Comparison of ENCODE assay signal across 9 cellular contexts in genomic region chr6:164396071-164397047, GRCh38.
DNase-seq lines count a peak whose midpoint lies in the region.
"Had no signal": no experiment of that assay in that cellular context is flagged by ENCODE, and none has a peak within 500 bp of the region (broad histone marks: within the 10 kb centered on the region; RNA-seq: fewer than 3 reads in every experiment).

No MANE protein-coding gene starts in this region.

- WGBS in HUES64, result 96% methylated on average over 7 of the region's 9 CpGs
- no CpG with 5 or more reads among the region's 9 CpGs for WGBS in neuronal stem cell (ENCODE audit: extremely low coverage in 2 of 2, insufficient read length in 2 of 2, insufficient replicate concordance in 1 of 2), 2 donors

- peak overlapping the region; percentile 4 to 76 (median 57) for H3K4me3 Mint-ChIP-seq in CD8-positive, alpha-beta memory T cell

- H3K4me1 ChIP-seq in CD8-positive, alpha-beta memory T cell (ENCODE audit: insufficient read depth, low read length), result peaks cover 4% of the 10 kb centered on the region
- H3K4me1 ChIP-seq in HUES64 (ENCODE audit: insufficient read depth, low read length), result peaks cover 8% of the 10 kb centered on the region; the same call in 1 of the 2 replicates
- H3K4me1 ChIP-seq in neuronal stem cell (ENCODE audit: control insufficient read depth in 2 of 2, insufficient read depth in 1 of 2, low read depth in 1 of 2, low read length in 2 of 2), result peaks cover 7 to 11% of the 10 kb centered on the region in 2 donors

- no peaks in the 10 kb centered on the region for H3K36me3 ChIP-seq in CD8-positive, alpha-beta memory T cell (ENCODE audit: insufficient read depth, low read length)
- no peaks in the 10 kb centered on the region for H3K36me3 ChIP-seq in HUES64 (ENCODE audit: insufficient read depth, low read length)
- H3K36me3 ChIP-seq in neuronal stem cell (replicated peaks in 1 of 2; ENCODE audit: control insufficient read depth in 2 of 2, insufficient read depth in 2 of 2, low read length in 2 of 2), result no peaks in the 10 kb centered on the region

- POLR2A ChIA-PET in CD8-positive, alpha-beta memory T cell (lab: Charles Lee), result no interaction called here

- no peak for DNase-seq in CD8-positive, alpha-beta memory T cell
- DNase-seq in dermis blood vessel endothelial cell (peak; percentile 55), neuronal stem cell (ENCODE audit: low spot score) (no peak), NCI-H1436 (lab: John Stamatoyannopoulos, UW) (no peak), NCI-H524 treated with DMSO at 0.1 percent for 48 hours (lab: John Stamatoyannopoulos, UW) (no peak), NOMO-1 (lab: John Stamatoyannopoulos, UW; ENCODE audit: unreplicated experiment in 2 of 2) (no peak)
- no peak for DNase-seq in activated CD8-positive, alpha-beta memory T cell treated with anti-CD3 and anti-CD28 coated beads, Interleukin-2, amount 50 U/mL, for 48 hours
- DNase-seq: NCI-H1092 treated with DMSO at 0.1 percent for 48 hours had no signal

- peak overlapping the region; percentile 11 for H3K4me3 ChIP-seq in CD8-positive, alpha-beta memory T cell (ENCODE audit: low read length)
- no peak overlapping the region for H3K4me3 ChIP-seq in HUES64 (ENCODE audit: low read length)
- H3K4me3 ChIP-seq in neuronal stem cell (ENCODE audit: low read length in 2 of 2), result peak overlapping the region in 1 of 2 donors; percentile 5

- CTCF ChIA-PET in CD8-positive, alpha-beta memory T cell (lab: Charles Lee), result no interaction called here

- H2BK15ac ChIP-seq in neuronal stem cell (ENCODE audit: low read length), result no peak overlapping the region

- no peaks in the 10 kb centered on the region for H3K9me3 ChIP-seq in CD8-positive, alpha-beta memory T cell (ENCODE audit: low read length)
- H3K9me3 ChIP-seq in HUES64 (ENCODE audit: insufficient read depth, low read depth, low read length) (no peaks in the 10 kb centered on the region), neuronal stem cell (replicated peaks in 1 of 2; ENCODE audit: control insufficient read depth in 2 of 2, insufficient read depth in 1 of 2, low read depth in 1 of 2, low read length in 2 of 2) (no peaks in the 10 kb centered on the region)

- peak overlapping the region in 4 of 8 donors; percentile 10 to 47 (median 16) for H3K27ac Mint-ChIP-seq in CD8-positive, alpha-beta memory T cell

- H3K9ac ChIP-seq in HUES64 (ENCODE audit: low read depth, low read length) (no peak overlapping the region), neuronal stem cell (ENCODE audit: low read depth, low read length, poor library complexity) (no peak overlapping the region)

- no peak overlapping the region for H2BK5ac ChIP-seq in neuronal stem cell (ENCODE audit: low read length)

- peaks cover 0 to 11% (median 10%) of the 10 kb centered on the region in 3 donors for H3K4me1 Mint-ChIP-seq in CD8-positive, alpha-beta memory T cell

- H3K9me3 Mint-ChIP-seq in CD8-positive, alpha-beta memory T cell, result peaks cover 0 to 8% (median 0%) of the 10 kb centered on the region in 5 donors

- no peak overlapping the region for H3K27ac ChIP-seq in CD8-positive, alpha-beta memory T cell (ENCODE audit: low read depth, low read length)
- 0 out of 2 replicates have a peak overlapping the region, but pooled peaks have one; percentile 13 for H3K27ac ChIP-seq in HUES64 (ENCODE audit: low read depth, low read length)
- peak overlapping the region; percentile 74 for H3K27ac ChIP-seq in neuronal stem cell (replicated peaks; ENCODE audit: low read length)

- H3K18ac ChIP-seq in neuronal stem cell (ENCODE audit: low read length), result peak overlapping the region; percentile 49

- peak overlapping the region; percentile 7 for H2BK12ac ChIP-seq in neuronal stem cell (ENCODE audit: low read length)

- H3K23ac ChIP-seq in neuronal stem cell (ENCODE audit: low read depth, low read length, poor library complexity), result no peak overlapping the region

- H3K27me3 Mint-ChIP-seq in CD8-positive, alpha-beta memory T cell, result no peaks in the 10 kb centered on the region

- H3K36me3 Mint-ChIP-seq in CD8-positive, alpha-beta memory T cell, result no peaks in the 10 kb centered on the region

- H4K8ac ChIP-seq in neuronal stem cell (ENCODE audit: low read depth, low read length), result no peak overlapping the region

- H3K14ac ChIP-seq in neuronal stem cell (ENCODE audit: low read length), result no peak overlapping the region

- H2AFZ ChIP-seq in neuronal stem cell (ENCODE audit: low read length), result peak overlapping the region; percentile 82

- H2BK120ac ChIP-seq in neuronal stem cell (ENCODE audit: low read depth, low read length), result no peak overlapping the region

- H2AK5ac ChIP-seq in neuronal stem cell (ENCODE audit: low read depth, low read length), result no peak overlapping the region

- peak overlapping the region; percentile 21 for H3K4me2 ChIP-seq in neuronal stem cell (ENCODE audit: insufficient read depth, low read length, poor library complexity, severe bottlenecking)

- no peak overlapping the region for H4K91ac ChIP-seq in neuronal stem cell (ENCODE audit: low read depth, low read length, poor library complexity)

- no peaks in the 10 kb centered on the region for H3K79me1 ChIP-seq in neuronal stem cell (ENCODE audit: low read depth, low read length)

- no peaks in the 10 kb centered on the region for H3K27me3 ChIP-seq in CD8-positive, alpha-beta memory T cell (ENCODE audit: insufficient read depth, low read length, poor library complexity, severe bottlenecking)
- H3K27me3 ChIP-seq in HUES64 (ENCODE audit: insufficient read depth, low read length) (no peaks in the 10 kb centered on the region), neuronal stem cell (ENCODE audit: control insufficient read depth in 3 of 3, insufficient read depth in 3 of 3, low read depth in 1 of 3, low read length in 3 of 3) (no peaks in the 10 kb centered on the region)

- no peak overlapping the region for H3K4ac ChIP-seq in neuronal stem cell (ENCODE audit: low read length)
